In the genomic region with DNA sequence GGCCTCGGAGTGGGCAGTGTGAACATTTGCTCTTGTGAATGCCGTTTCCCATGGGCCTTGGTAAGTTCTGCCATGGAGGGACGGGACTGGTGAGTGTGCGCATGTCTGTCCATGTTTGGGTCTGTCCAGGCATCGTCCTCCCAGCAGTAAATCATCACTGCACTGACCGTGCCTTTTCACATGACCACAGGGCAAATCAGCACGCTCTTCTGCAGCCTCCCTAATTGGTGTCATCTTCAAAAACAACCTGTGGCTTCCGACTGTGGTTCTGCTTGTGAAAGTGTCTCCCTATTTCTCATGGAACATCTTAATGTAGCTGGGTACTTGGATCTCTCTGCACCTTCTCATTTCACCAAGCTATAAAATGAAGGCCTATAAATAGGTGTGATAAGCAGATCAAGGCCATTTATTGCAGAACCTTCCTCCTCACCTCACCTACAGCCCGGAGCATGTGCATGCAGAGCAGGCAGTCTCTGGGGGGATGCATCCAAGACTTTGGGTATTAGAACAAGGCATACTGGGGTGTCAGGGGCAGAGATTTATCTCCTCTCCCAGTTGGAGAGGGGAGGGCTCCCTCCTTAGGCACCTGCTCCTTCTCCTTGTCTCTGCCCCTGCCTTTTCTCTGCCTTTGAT, we compare ENCODE assay signal across 24 cellular contexts.
DNase-seq lines count a peak whose midpoint lies in the region; ATAC-seq and TF ChIP-seq lines count a peak whose summit lies in the region.
"Had no signal": no experiment of that assay in that cellular context is flagged by ENCODE, and none has a peak within 500 bp of the region (broad histone marks: within the 10 kb centered on the region; RNA-seq: fewer than 3 reads in every experiment).

No MANE protein-coding gene starts in this region.

- TF ChIP-seq EP300 in sigmoid colon (IDR thresholded peaks at IDR 0.05) = no peak

- H3K27ac Mint-ChIP-seq in activated naive CD4-positive, alpha-beta T cell treated with anti-CD3 and anti-CD28 coated beads, Interleukin-2, amount 50 U/mL, for 24 hours = peak overlapping the region; percentile 4
- H3K27ac Mint-ChIP-seq in activated naive CD4-positive, alpha-beta T cell treated with anti-CD3 and anti-CD28 coated beads, Interleukin-2, amount 50 U/mL, for 72 hours = no peak overlapping the region
- H3K27ac Mint-ChIP-seq: B cell; CD8-positive, alpha-beta T cell had no signal

- no peak overlapping the region for H3K27ac ChIP-seq in HEK293 (ENCODE audit: extremely low read depth, low read depth, low read length)
- no peak overlapping the region for H3K27ac ChIP-seq in coronary artery
- H3K27ac ChIP-seq in sigmoid colon = no peak overlapping the region
- H3K27ac ChIP-seq: 22Rv1, C4-2B, HL-60, SJCRH30 had no signal

- no peak overlapping the region for H3K4me3 Mint-ChIP-seq in activated naive CD4-positive, alpha-beta T cell treated with anti-CD3 and anti-CD28 coated beads, Interleukin-2, amount 50 U/mL, for 24 hours
- H3K4me3 Mint-ChIP-seq: B cell; CD8-positive, alpha-beta T cell had no signal

- POLR2A ChIA-PET in HEK293 (lab: Yijun Ruan, JAX) = no interaction called here

- 93 to 95% methylated on average over 9 of the region's 9 CpGs for WGBS in sigmoid colon, 2 donors

- no peaks in the 10 kb centered on the region for H3K27me3 ChIP-seq in sigmoid colon
- H3K27me3 ChIP-seq: SJCRH30 had no signal

- ATAC-seq in activated naive CD4-positive, alpha-beta T cell treated with anti-CD3 and anti-CD28 coated beads, Interleukin-2, amount 50 U/mL, for 72 hours = no peak
- ATAC-seq in HG03520 (IDR thresholded peaks at IDR 0.05; ENCODE audit: unreplicated experiment) = no peak
- ATAC-seq: CD8-positive, alpha-beta T cell; GM12878 had no signal

- no peaks in the 10 kb centered on the region for H3K36me3 ChIP-seq in HEK293 (ENCODE audit: control insufficient read depth in 2 of 2, insufficient read depth in 1 of 2, low read length in 2 of 2)
- no peaks in the 10 kb centered on the region for H3K36me3 ChIP-seq in sigmoid colon
- H3K36me3 ChIP-seq: SJCRH30 had no signal

- peaks cover 46% of the 10 kb centered on the region for H3K4me1 Mint-ChIP-seq in activated naive CD4-positive, alpha-beta T cell treated with anti-CD3 and anti-CD28 coated beads, Interleukin-2, amount 50 U/mL, for 24 hours

- intact Hi-C loops in sigmoid colon (cut with DNase I) = no loop called here

- DNase-seq in activated naive CD4-positive, alpha-beta T cell treated with anti-CD3 and anti-CD28 coated beads, Interleukin-2, amount 50 U/mL, for 72 hours (ENCODE audit: low spot score in 2 of 2) = no peak
- DNase-seq in coronary artery (ENCODE audit: low spot score) = peak; percentile 16
- peak; percentile 64 for DNase-seq in putamen (ENCODE audit: low spot score)
- no peak for DNase-seq in T-helper 1 cell
- no peak for DNase-seq in sigmoid colon
- DNase-seq: Caco-2; CD8-positive, alpha-beta T cell; EL; GDM1; HCEC 1CT; NCI-H1048; NCI-H1694; NCI-H2081; NCI-H2227 treated with DMSO at 0.1 percent for 48 hours; NCI-H526 treated with DMSO at 0.1 percent for 48 hours; SJCRH30 had no signal

- H3K4me1 ChIP-seq in HEK293 (ENCODE audit: control insufficient read depth, insufficient read depth, low read length) (peaks cover 2% of the 10 kb centered on the region; the same call in 1 of the 2 replicates), sigmoid colon (peaks cover 0 to 16% (median 10%) of the 10 kb centered on the region in 4 donors)

- no peaks in the 10 kb centered on the region for H3K27me3 Mint-ChIP-seq in activated naive CD4-positive, alpha-beta T cell treated with anti-CD3 and anti-CD28 coated beads, Interleukin-2, amount 50 U/mL, for 24 hours

- no peaks in the 10 kb centered on the region for H3K9me3 Mint-ChIP-seq in activated naive CD4-positive, alpha-beta T cell treated with anti-CD3 and anti-CD28 coated beads, Interleukin-2, amount 50 U/mL, for 24 hours
- H3K9me3 Mint-ChIP-seq in activated naive CD4-positive, alpha-beta T cell treated with anti-CD3 and anti-CD28 coated beads, Interleukin-2, amount 50 U/mL, for 72 hours = no peaks in the 10 kb centered on the region
- H3K9me3 Mint-ChIP-seq: CD8-positive, alpha-beta T cell had no signal

- H3K4me3 ChIP-seq in HEK293 (ENCODE audit: low read depth, low read length) (no peak overlapping the region), coronary artery (no peak overlapping the region), sigmoid colon (no peak overlapping the region)
- H3K4me3 ChIP-seq: GM12878, SJCRH30 had no signal

- TF ChIP-seq CTCF in HEK293 (tag by site-specific recombination; IDR thresholded peaks at IDR 0.05) = no peak
- TF ChIP-seq CTCF in coronary artery (IDR thresholded peaks at IDR 0.05) = no peak
- no peak for TF ChIP-seq CTCF in sigmoid colon (IDR thresholded peaks at IDR 0.05)

- H3K9me3 ChIP-seq in HEK293 (ENCODE audit: control insufficient read depth, insufficient read depth, low read depth, low read length) = no peaks in the 10 kb centered on the region
- no peaks in the 10 kb centered on the region for H3K9me3 ChIP-seq in sigmoid colon
- H3K9me3 ChIP-seq: Caco-2, SJCRH30 had no signal

- CTCF ChIA-PET in HEK293 (lab: Yijun Ruan, JAX) = no interaction called here

- no peak for TF ChIP-seq POLR2A in sigmoid colon (IDR thresholded peaks at IDR 0.05)

- no peaks in the 10 kb centered on the region for H3K36me3 Mint-ChIP-seq in activated naive CD4-positive, alpha-beta T cell treated with anti-CD3 and anti-CD28 coated beads, Interleukin-2, amount 50 U/mL, for 24 hours
- no peaks in the 10 kb centered on the region for H3K36me3 Mint-ChIP-seq in activated naive CD4-positive, alpha-beta T cell treated with anti-CD3 and anti-CD28 coated beads, Interleukin-2, amount 50 U/mL, for 72 hours
- H3K36me3 Mint-ChIP-seq: CD8-positive, alpha-beta T cell had no signal

TF ChIP-seq in HEK293, 187 proteins besides CTCF, POLR2A, EP300 and RAD21:
- no peak for TF ChIP-seq ZNF660 (tag by site-specific recombination; IDR thresholded peaks at IDR 0.05)
- TF ChIP-seq ZNF626 (tag by site-specific recombination; IDR thresholded peaks at IDR 0.05) = no peak
- peak; percentile 57 for TF ChIP-seq SCRT2 (tag by site-specific recombination; IDR thresholded peaks at IDR 0.05)
- TF ChIP-seq ZNF571 (tag by site-specific recombination; IDR thresholded peaks at IDR 0.05) = no peak
- no peak for TF ChIP-seq ZBTB17 (tag by site-specific recombination; IDR thresholded peaks at IDR 0.05)
- TF ChIP-seq SCRT1 (tag by site-specific recombination; IDR thresholded peaks at IDR 0.05; ENCODE audit: borderline replicate concordance) = peak; percentile 44; the same call in 1 of the 2 replicates
- TF ChIP-seq KLF7 (tag by site-specific recombination; IDR thresholded peaks at IDR 0.05; ENCODE audit: borderline replicate concordance) = no peak
- no peak for TF ChIP-seq ZNF530 (tag by site-specific recombination; IDR thresholded peaks at IDR 0.05; ENCODE audit: low read depth)
- TF ChIP-seq ZFP3 (tag by site-specific recombination; IDR thresholded peaks at IDR 0.05; ENCODE audit: low read depth) = no peak
- TF ChIP-seq ZNF501 (tag by site-specific recombination; IDR thresholded peaks at IDR 0.05) = no peak
- no peak for TF ChIP-seq ZNF658 (tag by site-specific recombination; IDR thresholded peaks at IDR 0.05)
TF ChIP-seq in HEK293: peak in this region for 2.

Comparison
In these comparisons a context has a peak if more than half of its experiments do, and no peak if none do; other contexts are left out.
1. DNase-seq: peak in coronary artery (single experiment) and putamen (single experiment); none in activated naive CD4-positive, alpha-beta T cell treated with anti-CD3 and anti-CD28 coated beads, Interleukin-2, amount 50 U/mL, for 72 hours (0 of 2), T-helper 1 cell (0 of 5) and sigmoid colon (single experiment).